Comparison of ENCODE assay signal across 20 cellular contexts in genomic region chr4:35548921-35549320, GRCh38.
"Had no signal": no experiment of that assay in that cellular context is flagged by ENCODE, and none has a peak within 500 bp of the region (broad histone marks: within the 10 kb centered on the region; RNA-seq: fewer than 3 reads in every experiment).

No MANE protein-coding gene starts in this region.

- DNase-seq: activated B cell treated with CpG ODN at 0.5 μM for 24 hours; activated CD4-positive, alpha-beta memory T cell treated with anti-CD3 and anti-CD28 coated beads, Interleukin-2, amount 10 ng/mL, durations not matched to agents 7 days and 5 days; activated CD4-positive, alpha-beta T cell treated with anti-CD3 and anti-CD28 coated beads, Interleukin-2, amount 10 ng/mL, durations not matched to agents 7 days and 5 days; activated gamma-delta T cell; activated naive CD4-positive, alpha-beta T cell treated with anti-CD3 and anti-CD28 coated beads for 36 hours; activated T-cell treated with anti-CD3 and anti-CD28 coated beads for 4 hours; activated T-cell treated with anti-CD3 and anti-CD28 coated beads, Interleukin-2, amount 50 U/mL, for 48 hours; amygdala; KBM-7; NCI-H1048; NCI-H1930; NCI-H345; NCI-H510A; NCI-H69; OCI-M1; Right ventricle myocardium superior; T-helper 17 cell; T-helper 9 cell had no signal

- ATAC-seq: activated T-helper 17 cell treated with anti-CD3 and anti-CD28 coated beads, Interleukin-2, amount 50 U/mL, for 72 hours; Panc1; T-helper 17 cell had no signal
